Comparison of ENCODE assay signal across 9 cellular contexts in genomic region chr1:235325139-235325538, GRCh38. TPM values are rescaled to one million over a fixed set of nuclear protein-coding genes. Genes with fewer than 3 reads are reported as not detected.
A peak's percentile ranks its signal among the peaks of the same experiment; 100 is the strongest.
DNase-seq lines count a peak whose midpoint lies in the region; ATAC-seq, FAIRE-seq and TF ChIP-seq lines count a peak whose summit lies in the region.
"Had no signal": no experiment of that assay in that cellular context is flagged by ENCODE, and none has a peak within 500 bp of the region (broad histone marks: within the 10 kb centered on the region; RNA-seq: fewer than 3 reads in every experiment).

No MANE protein-coding gene starts in this region.

- DNase-seq in heart right ventricle, result no peak
- no peak for DNase-seq in heart left ventricle
- no peak for DNase-seq in kidney
- no peak for DNase-seq in tibial artery
- no peak for DNase-seq in cerebellum (ENCODE audit: low spot score)
- no peak for DNase-seq in KBM-7
- DNase-seq in NK-92 (lab: John Stamatoyannopoulos, UW; ENCODE audit: unreplicated experiment), result no peak
- DNase-seq: NCI-H2107 had no signal

- H3K4me3 ChIP-seq in heart right ventricle, result peak overlapping the region in 6 of 10 donors; percentile 81 to 96 (median 91)
- H3K4me3 ChIP-seq in heart left ventricle, result peak overlapping the region in 6 of 12 donors; percentile 75 to 96 (median 92)
- H3K4me3 ChIP-seq in kidney (ENCODE audit: low read length in 2 of 2), result peak overlapping the region in 1 of 2 donors; percentile 11
- H3K4me3 ChIP-seq in tibial artery, result peak overlapping the region; percentile 4 to 98

- H3K4me1 Mint-ChIP-seq in activated T-helper 17 cell treated with anti-CD3 and anti-CD28 coated beads, Interleukin-2, amount 50 U/mL, for 72 hours, result peaks cover 22% of the 10 kb centered on the region

- intact Hi-C loops in heart right ventricle (cut with DNase I), result loop anchor here in 8 of 10 donors (5.0 to 10.0 kb wide), 6 partner anchors 42 to 92 kb away; partner anchors contain the start of gene TBCE (in 2 of the 8)
- intact Hi-C loops in heart left ventricle (cut with DNase I), result loop anchor here in 9 of 10 donors (5.0 to 10.0 kb wide), 9 partner anchors 42 to 177 kb away; partner anchors contain the start of genes TBCE (in 2 of the 9), B3GALNT2 (in 1 of the 9) and RBM34 (in 1 of the 9)
- intact Hi-C loops in kidney (cut with DNase I), result no loop called here
- intact Hi-C loops in tibial artery (cut with DNase I; ENCODE audit: low total_unique reads), result loop anchor here (10.0 kb wide), 1 partner anchor 70 kb away; no protein-coding TSS in a partner anchor

- peak overlapping the region; percentile 57 for H3K27ac Mint-ChIP-seq in activated T-helper 17 cell treated with anti-CD3 and anti-CD28 coated beads, Interleukin-2, amount 50 U/mL, for 72 hours

- H3K4me1 ChIP-seq in heart right ventricle, result peaks cover 0 to 67% (median 55%) of the 10 kb centered on the region in 9 donors
- peaks cover 10 to 75% (median 53%) of the 10 kb centered on the region in 12 donors for H3K4me1 ChIP-seq in heart left ventricle
- H3K4me1 ChIP-seq in kidney (ENCODE audit: control insufficient read depth in 1 of 2, insufficient read depth in 1 of 2, low read depth in 1 of 2, low read length in 2 of 2), result peaks cover 2 to 18% of the 10 kb centered on the region in 2 donors
- peaks cover 0 to 72% (median 50%) of the 10 kb centered on the region in 4 donors for H3K4me1 ChIP-seq in tibial artery

- H3K27me3 Mint-ChIP-seq in activated T-helper 17 cell treated with anti-CD3 and anti-CD28 coated beads, Interleukin-2, amount 50 U/mL, for 72 hours, result no peaks in the 10 kb centered on the region

- no peak for TF ChIP-seq CTCF in heart right ventricle (IDR thresholded peaks at IDR 0.05)
- TF ChIP-seq CTCF in heart left ventricle (IDR thresholded peaks at IDR 0.05), result no peak
- TF ChIP-seq CTCF in kidney (IDR thresholded peaks at IDR 0.05; ENCODE audit: borderline replicate concordance, extremely low read depth, insufficient read depth), result no peak
- no peak for TF ChIP-seq CTCF in tibial artery (IDR thresholded peaks at IDR 0.05)

- no peaks in the 10 kb centered on the region for H3K27me3 ChIP-seq in heart right ventricle
- H3K27me3 ChIP-seq in heart left ventricle, result no peaks in the 10 kb centered on the region
- H3K27me3 ChIP-seq in tibial artery, result no peaks in the 10 kb centered on the region

- no peak for TF ChIP-seq POLR2A in heart left ventricle (IDR thresholded peaks at IDR 0.05)

- in situ Hi-C loops in KBM-7 (cut with MboI; ENCODE audit: low pct_unique_long_range_greater_than_20kb, low sequenced_read_pairs), result no loop called here

- H3K27ac ChIP-seq in heart right ventricle (peak overlapping the region in 1 of 10 donors; percentile 99), heart left ventricle (peak overlapping the region in 1 of 12 donors; percentile 38), kidney (ENCODE audit: low read depth in 2 of 2, low read length in 2 of 2) (no peak overlapping the region), tibial artery (peak overlapping the region in 1 of 2 donors; percentile 7)

- H3K36me3 ChIP-seq in heart right ventricle, result peaks cover 0 to 22% (median 0%) of the 10 kb centered on the region in 9 donors
- peaks cover 0 to 9% (median 0%) of the 10 kb centered on the region in 9 donors for H3K36me3 ChIP-seq in heart left ventricle
- no peaks in the 10 kb centered on the region for H3K36me3 ChIP-seq in kidney (ENCODE audit: control insufficient read depth in 1 of 2, insufficient read depth in 2 of 2, low read length in 2 of 2)
- peaks cover 0 to 9% (median 0%) of the 10 kb centered on the region in 3 donors for H3K36me3 ChIP-seq in tibial artery

- peaks cover 69% of the 10 kb centered on the region for H3K36me3 Mint-ChIP-seq in activated T-helper 17 cell treated with anti-CD3 and anti-CD28 coated beads, Interleukin-2, amount 50 U/mL, for 72 hours (ENCODE audit: low read depth)

- no peaks in the 10 kb centered on the region for H3K9me3 Mint-ChIP-seq in activated T-helper 17 cell treated with anti-CD3 and anti-CD28 coated beads, Interleukin-2, amount 50 U/mL, for 72 hours

- WGBS in heart right ventricle, 2 donors, result 31 to 41% methylated on average over 3 of the region's 3 CpGs
- WGBS in heart left ventricle, 4 donors, result 25 to 39% (median 25%) methylated on average over 3 of the region's 3 CpGs

- no peak for ATAC-seq in heart right ventricle
- ATAC-seq in heart left ventricle, result no peak
- ATAC-seq in activated T-helper 17 cell treated with anti-CD3 and anti-CD28 coated beads, Interleukin-2, amount 50 U/mL, for 72 hours (replicated peaks), result no peak

- no peak overlapping the region for H3K9ac ChIP-seq in kidney (ENCODE audit: low read length in 2 of 2)

- H3K9me3 ChIP-seq in heart right ventricle (no peaks in the 10 kb centered on the region), heart left ventricle (no peaks in the 10 kb centered on the region), kidney (ENCODE audit: control insufficient read depth in 1 of 2, low read length in 2 of 2) (no peaks in the 10 kb centered on the region), tibial artery (no peaks in the 10 kb centered on the region)

- FAIRE-seq in kidney (lab: Jason Lieb, UNC), result peak; percentile 41

- H3K4me3 Mint-ChIP-seq in activated T-helper 17 cell treated with anti-CD3 and anti-CD28 coated beads, Interleukin-2, amount 50 U/mL, for 72 hours, result no peak overlapping the region

RNA-seq across cellular contexts. Expression of gene ARID4B, which starts 2.8 kb away (rescaled TPM):
- total RNA-seq in heart right ventricle (10 to 100 TPM; 12.2 to 21.5 (median 15.5) TPM), heart left ventricle (10 to 100 TPM; 12.4 to 20.4 (median 15.3) TPM), kidney (50.3 TPM), cerebellum (65.1 TPM)
- polyA plus RNA-seq in heart right ventricle (10 to 100 TPM in 1 of 2 donors, 1 to 10 TPM in 1; 4.8 to 17.8 TPM), heart left ventricle (10 to 100 TPM; 12.8 to 18.4 TPM), kidney (ENCODE audit: insufficient read depth, low read depth, low replicate concordance) (6.6 TPM)
- 10 to 100 TPM; 42.2 to 61.2 TPM for total RNA-seq in activated T-helper 17 cell treated with anti-CD3 and anti-CD28 coated beads, Interleukin-2, amount 50 U/mL, for 72 hours

RNA-seq across cellular contexts. Expression of gene GGPS1, which starts 3.2 kb away (rescaled TPM):
- 10 to 100 TPM; 27.6 to 40.0 (median 35.0) TPM for total RNA-seq in heart right ventricle
- 10 to 100 TPM; 21.0 to 25.5 TPM for polyA plus RNA-seq in heart right ventricle
- total RNA-seq in heart left ventricle, result 10 to 100 TPM; 16.4 to 40.2 (median 30.0) TPM
- polyA plus RNA-seq in heart left ventricle, result 10 to 100 TPM; 22.1 to 29.7 TPM
- 10 to 100 TPM; 28.9 to 32.9 TPM for total RNA-seq in activated T-helper 17 cell treated with anti-CD3 and anti-CD28 coated beads, Interleukin-2, amount 50 U/mL, for 72 hours
- total RNA-seq in kidney, result 39.0 TPM
- polyA plus RNA-seq in kidney (ENCODE audit: insufficient read depth, low read depth, low replicate concordance), result 38.3 TPM
- 21.1 TPM for total RNA-seq in cerebellum

RNA-seq across cellular contexts. Expression of gene TBCE, which starts 42.1 kb away (rescaled TPM):
- total RNA-seq in heart right ventricle (10 to 100 TPM in 9 of 10 donors, 1 to 10 TPM in 1; 9.0 to 24.2 (median 20.0) TPM), heart left ventricle (10 to 100 TPM; 15.2 to 23.2 (median 18.0) TPM), kidney (15.1 TPM), cerebellum (39.1 TPM)
- polyA plus RNA-seq in heart right ventricle (10 to 100 TPM; 15.5 to 42.9 TPM), heart left ventricle (10 to 100 TPM; 22.3 to 39.5 TPM), kidney (ENCODE audit: insufficient read depth, low read depth, low replicate concordance) (22.6 TPM)
- total RNA-seq in activated T-helper 17 cell treated with anti-CD3 and anti-CD28 coated beads, Interleukin-2, amount 50 U/mL, for 72 hours, result 10 to 100 TPM; 21.5 to 31.7 TPM
